In the genomic region with DNA sequence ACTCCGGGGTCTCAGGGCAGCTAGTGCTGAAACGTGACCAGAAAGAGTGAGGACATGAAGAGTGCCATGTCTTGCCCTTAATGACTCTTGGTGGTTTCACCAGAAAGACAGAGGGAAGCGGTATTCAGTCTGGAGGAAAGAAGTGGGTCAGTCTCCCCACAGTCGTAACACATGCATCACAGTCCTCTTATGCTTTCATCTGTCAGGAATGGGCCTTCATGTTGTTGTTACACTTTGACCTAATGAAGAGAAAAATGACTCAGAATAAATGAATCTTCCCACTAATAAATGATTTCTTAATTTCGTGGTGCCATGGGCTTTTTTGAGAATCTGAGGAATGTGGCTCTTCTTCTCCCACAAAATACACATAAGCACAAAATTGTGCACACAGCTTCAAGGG, we compare ENCODE assay signal across 17 cellular contexts.
A peak's percentile ranks its signal among the peaks of the same experiment; 100 is the strongest.
DNase-seq lines count a peak whose midpoint lies in the region; ATAC-seq and TF ChIP-seq lines count a peak whose summit lies in the region.
"Had no signal": no experiment of that assay in that cellular context is flagged by ENCODE, and none has a peak within 500 bp of the region (broad histone marks: within the 10 kb centered on the region; RNA-seq: fewer than 3 reads in every experiment).

No MANE protein-coding gene starts in this region.

- peaks cover 23% of the 10 kb centered on the region for H3K9me1 ChIP-seq in IMR-90 (ENCODE audit: insufficient read depth, low read length)

- H3K27me3 ChIP-seq in IMR-90 (ENCODE audit: control insufficient read depth, insufficient read depth, low read length) (no peaks in the 10 kb centered on the region), left lung (no peaks in the 10 kb centered on the region), esophagus squamous epithelium (no peaks in the 10 kb centered on the region)
- H3K27me3 ChIP-seq: SJSA1 had no signal

- no peak for TF ChIP-seq POLR2A in IMR-90 (IDR thresholded peaks at IDR 0.05; ENCODE audit: low read depth, low read length)
- TF ChIP-seq POLR2A in esophagus squamous epithelium (IDR thresholded peaks at IDR 0.05): no peak

- peak overlapping the region; percentile 88; the same call in 2 of the 3 replicates for H2BK15ac ChIP-seq in IMR-90 (ENCODE audit: low read depth, low read length)

- ATAC-seq in IMR-90 (ENCODE audit: low read depth): peak; percentile 67
- peak; percentile 23 for ATAC-seq in left lung
- no peak for ATAC-seq in activated naive CD8-positive, alpha-beta T cell treated with anti-CD3 and anti-CD28 coated beads, Interleukin-2, amount 50 U/mL, for 24 hours
- no peak for ATAC-seq in GM18511 (IDR thresholded peaks at IDR 0.05; ENCODE audit: unreplicated experiment)
- ATAC-seq: naive thymus-derived CD8-positive, alpha-beta T cell had no signal

- H2AK5ac ChIP-seq in IMR-90 (ENCODE audit: low read depth, low read length): peak overlapping the region; percentile 82

- no TSS peak for BruUV-seq in IMR-90 (replicated peaks; lab: Mats Ljungman, UMichigan)

- no peak; the same call in 1 of the 2 replicates for TF ChIP-seq RAD21 in IMR-90 (IDR thresholded peaks at IDR 0.05; ENCODE audit: low read length)

- peak overlapping the region; percentile 70 for H3K14ac ChIP-seq in IMR-90 (replicated peaks; ENCODE audit: low read depth, low read length)

- H3K4me3 ChIP-seq in IMR-90 (ENCODE audit: insufficient read depth, low read depth, low read length): no peak overlapping the region
- H3K4me3 ChIP-seq in cardiac fibroblast (replicated peaks in 1 of 2; ENCODE audit: low read depth in 2 of 2, low read length in 2 of 2): no peak overlapping the region
- H3K4me3 ChIP-seq in left lung: no peak overlapping the region
- H3K4me3 ChIP-seq in esophagus squamous epithelium: no peak overlapping the region
- H3K4me3 ChIP-seq: psoas muscle, SJSA1 had no signal

- no peak overlapping the region for H2AK9ac ChIP-seq in IMR-90 (replicated peaks; ENCODE audit: low read depth, low read length, poor library complexity)

- H3K18ac ChIP-seq in IMR-90 (ENCODE audit: low read depth, low read length): peak overlapping the region; percentile 95

- POLR2A ChIA-PET in IMR-90 (lab: Charles Lee; ENCODE audit: unreplicated experiment): no interaction called here

- H2BK5ac ChIP-seq in IMR-90 (ENCODE audit: low read depth, low read length, poor library complexity, severe bottlenecking): peak overlapping the region; percentile 93

- H3K4me3 Mint-ChIP-seq in activated naive CD8-positive, alpha-beta T cell treated with anti-CD3 and anti-CD28 coated beads, Interleukin-2, amount 50 U/mL, for 24 hours: no peak overlapping the region
- H3K4me3 Mint-ChIP-seq: activated naive CD4-positive, alpha-beta T cell treated with anti-CD3 and anti-CD28 coated beads, Interleukin-2, amount 50 U/mL, for 24 hours; naive thymus-derived CD8-positive, alpha-beta T cell had no signal

- peak overlapping the region; percentile 84 for H2BK20ac ChIP-seq in IMR-90 (ENCODE audit: low read depth, low read length)

- H3K27ac ChIP-seq in IMR-90 (ENCODE audit: insufficient read depth, low read length) (peak overlapping the region; percentile 76), left lung (no peak overlapping the region), esophagus squamous epithelium (no peak overlapping the region)
- H3K27ac ChIP-seq: epithelial cell of prostate, KMS-11, psoas muscle, SJSA1 had no signal

- H3K56ac ChIP-seq in IMR-90 (ENCODE audit: extremely low read depth, insufficient read depth, low read length): peak overlapping the region; percentile 64; the same call in 1 of the 2 replicates

- peak overlapping the region; percentile 62 for H2AFZ ChIP-seq in IMR-90 (replicated peaks; ENCODE audit: low read length, poor library complexity)

- peak overlapping the region; percentile 93 for H2BK120ac ChIP-seq in IMR-90 (ENCODE audit: low read depth, low read length)

- DNase-seq in AG08396 (ENCODE audit: low spot score) (peak; percentile 41), IMR-90 (peak; percentile 88), cardiac fibroblast (ENCODE audit: low read depth in 2 of 2) (peak; percentile 74 to 89), left lung (no peak), dedifferentiated amniotic fluid mesenchymal stem cell (ENCODE audit: extremely low spot score) (no peak), esophagus squamous epithelium (lab: John Stamatoyannopoulos, UW) (no peak)
- no peak for DNase-seq in activated naive CD8-positive, alpha-beta T cell treated with anti-CD3 and anti-CD28 coated beads, Interleukin-2, amount 50 U/mL, for 24 hours
- DNase-seq: activated CD4-positive, alpha-beta T cell treated with anti-CD3 and anti-CD28 coated beads, Interleukin-2, amount 50 U/mL, for 1 hour; AML-193; naive thymus-derived CD8-positive, alpha-beta T cell; psoas muscle; stimulated activated CD4-positive, alpha-beta T cell treated with anti-CD3 and anti-CD28 coated beads, Interleukin-15, amount 100 ng/mL, for 24 hours had no signal

- no peak overlapping the region; the same call in 1 of the 2 replicates for H3K9ac ChIP-seq in IMR-90 (ENCODE audit: low read depth, low read length)
- H3K9ac ChIP-seq: KMS-11 had no signal

- H3K27ac Mint-ChIP-seq in activated naive CD8-positive, alpha-beta T cell treated with anti-CD3 and anti-CD28 coated beads, Interleukin-2, amount 50 U/mL, for 24 hours: no peak overlapping the region
- H3K27ac Mint-ChIP-seq: activated naive CD4-positive, alpha-beta T cell treated with anti-CD3 and anti-CD28 coated beads, Interleukin-2, amount 50 U/mL, for 24 hours had no signal

- H4K20me1 ChIP-seq in IMR-90 (ENCODE audit: insufficient read depth, low read length): no peaks in the 10 kb centered on the region

- peak overlapping the region; percentile 7; the same call in 1 of the 2 replicates for H3K4me2 ChIP-seq in IMR-90 (ENCODE audit: low read depth, low read length)
- H3K4me2 ChIP-seq: KMS-11 had no signal

- H3K27me3 Mint-ChIP-seq in activated naive CD8-positive, alpha-beta T cell treated with anti-CD3 and anti-CD28 coated beads, Interleukin-2, amount 50 U/mL, for 24 hours: no peaks in the 10 kb centered on the region
- H3K27me3 Mint-ChIP-seq: activated naive CD4-positive, alpha-beta T cell treated with anti-CD3 and anti-CD28 coated beads, Interleukin-2, amount 50 U/mL, for 24 hours; naive thymus-derived CD8-positive, alpha-beta T cell had no signal

- intact Hi-C loops in IMR-90 (cut with micrococcal nuclease): no loop called here
- intact Hi-C loops in left lung (cut with DNase I): no loop called here
- intact Hi-C loops in esophagus squamous epithelium (cut with DNase I): no loop called here

- H3K9me3 Mint-ChIP-seq in activated naive CD8-positive, alpha-beta T cell treated with anti-CD3 and anti-CD28 coated beads, Interleukin-2, amount 50 U/mL, for 24 hours: no peaks in the 10 kb centered on the region
- H3K9me3 Mint-ChIP-seq: naive thymus-derived CD8-positive, alpha-beta T cell had no signal

- no peaks in the 10 kb centered on the region for H3K36me3 Mint-ChIP-seq in activated naive CD8-positive, alpha-beta T cell treated with anti-CD3 and anti-CD28 coated beads, Interleukin-2, amount 50 U/mL, for 24 hours (ENCODE audit: low read depth)
- H3K36me3 Mint-ChIP-seq: activated naive CD4-positive, alpha-beta T cell treated with anti-CD3 and anti-CD28 coated beads, Interleukin-2, amount 50 U/mL, for 24 hours; naive thymus-derived CD8-positive, alpha-beta T cell had no signal

- peak overlapping the region; percentile 57 for H3K23ac ChIP-seq in IMR-90 (ENCODE audit: low read depth, low read length)

- no peaks in the 10 kb centered on the region for H3K9me3 ChIP-seq in IMR-90 (ENCODE audit: control insufficient read depth, insufficient read depth, low read length)
- no peaks in the 10 kb centered on the region for H3K9me3 ChIP-seq in left lung
- no peaks in the 10 kb centered on the region for H3K9me3 ChIP-seq in esophagus squamous epithelium
- H3K9me3 ChIP-seq: psoas muscle, SJSA1 had no signal

- H4K8ac ChIP-seq in IMR-90 (ENCODE audit: low read depth in 2 of 2, low read length in 2 of 2): peak overlapping the region in 1 of 2 experiments; percentile 74; a peak in 3 of 4 replicates

- in situ Hi-C loops in IMR-90 (cut with MboI; ENCODE audit: low sequenced_read_pairs): no loop called here

- H3K4me1 ChIP-seq in IMR-90 (ENCODE audit: control insufficient read depth, insufficient read depth, low read length) (peaks cover 30% of the 10 kb centered on the region), left lung (peaks cover 6 to 20% of the 10 kb centered on the region in 2 donors), esophagus squamous epithelium (peaks cover 0 to 32% (median 20%) of the 10 kb centered on the region in 3 donors)
- H3K4me1 ChIP-seq: psoas muscle had no signal

- peak overlapping the region; percentile 95 for H4K91ac ChIP-seq in IMR-90 (ENCODE audit: insufficient read depth, low read depth, low read length)

- dilution Hi-C loops in IMR-90 (cut with HindIII; ENCODE audit: low sequenced_read_pairs, unreplicated experiment): no loop called here

- peak overlapping the region; percentile 76 for H4K5ac ChIP-seq in IMR-90 (ENCODE audit: low read depth, low read length)

- peak overlapping the region; percentile 84 for H3K4ac ChIP-seq in IMR-90 (ENCODE audit: low read depth, low read length)

- H3K4me1 Mint-ChIP-seq in activated naive CD8-positive, alpha-beta T cell treated with anti-CD3 and anti-CD28 coated beads, Interleukin-2, amount 50 U/mL, for 24 hours: no peaks in the 10 kb centered on the region
- H3K4me1 Mint-ChIP-seq: activated naive CD4-positive, alpha-beta T cell treated with anti-CD3 and anti-CD28 coated beads, Interleukin-2, amount 50 U/mL, for 24 hours; naive thymus-derived CD8-positive, alpha-beta T cell had no signal

- CTCF ChIA-PET in IMR-90 (lab: Yijun Ruan, JAX): interaction anchor here (1.3 kb wide), 1 partner anchor 9 kb away, joined by 4 read pairs; no protein-coding TSS in a partner anchor

- TF ChIP-seq CTCF in IMR-90 (conservative IDR thresholded peaks at IDR 0.05; ENCODE audit: low read depth, low read length) (no peak), cardiac fibroblast (IDR thresholded peaks at IDR 0.05; ENCODE audit: low read depth, low read length) (no peak), left lung (IDR thresholded peaks at IDR 0.05) (no peak), esophagus squamous epithelium (IDR thresholded peaks at IDR 0.05) (no peak)

- no peaks in the 10 kb centered on the region for H3K36me3 ChIP-seq in IMR-90 (ENCODE audit: control insufficient read depth, insufficient read depth, low read length)
- H3K36me3 ChIP-seq in left lung: no peaks in the 10 kb centered on the region
- no peaks in the 10 kb centered on the region for H3K36me3 ChIP-seq in esophagus squamous epithelium
- H3K36me3 ChIP-seq: SJSA1 had no signal

- WGBS in IMR-90 (ENCODE audit: extremely low coverage in 2 of 2, insufficient read length in 1 of 2), 2 experiments: no CpG with 5 or more reads among the region's 5 CpGs
- 44 to 56% methylated on average over 5 of the region's 5 CpGs for WGBS in esophagus squamous epithelium, 2 donors

- H3K79me1 ChIP-seq in IMR-90 (ENCODE audit: low read depth in 1 of 2, low read length in 2 of 2): peaks cover 26 to 66% of the 10 kb centered on the region in 2 experiments

Comparison
In these comparisons a context has a peak if more than half of its experiments do, and no peak if none do; other contexts are left out.
1. DNase-seq: peak in AG08396 (single experiment), IMR-90 (single experiment) and cardiac fibroblast (2 of 2); none in left lung (0 of 2), activated naive CD8-positive, alpha-beta T cell treated with anti-CD3 and anti-CD28 coated beads, Interleukin-2, amount 50 U/mL, for 24 hours (single experiment), dedifferentiated amniotic fluid mesenchymal stem cell (single experiment) and esophagus squamous epithelium (single experiment).
2. ATAC-seq: peak in IMR-90 (single experiment) and left lung (single experiment); none in activated naive CD8-positive, alpha-beta T cell treated with anti-CD3 and anti-CD28 coated beads, Interleukin-2, amount 50 U/mL, for 24 hours (single experiment) and GM18511 (single experiment).